In genomic region chr5:176535101-176535654, GRCh38 we compare ENCODE assay signal across 8 cellular contexts. TPM values are rescaled to one million over a fixed set of nuclear protein-coding genes. Genes with fewer than 3 reads are reported as not detected.
A peak's percentile ranks its signal among the peaks of the same experiment; 100 is the strongest.
DNase-seq lines count a peak whose midpoint lies in the region; ATAC-seq and TF ChIP-seq lines count a peak whose summit lies in the region.

No MANE protein-coding gene starts in this region.

- intact Hi-C loops in psoas muscle (cut with DNase I) (loop anchor here in 1 of 2 donors (5.0 kb wide), 1 partner anchor 88 kb away; the partner anchor contains the start of gene FAF2), sciatic nerve (cut with DNase I) (no loop called here)

- H3K4me3 ChIP-seq in BJ (ENCODE audit: low read depth, low read length) (peak overlapping the region; percentile 86), gastroesophageal sphincter (peak overlapping the region; percentile 61 to 93), psoas muscle (peak overlapping the region; percentile 77)

- H3K27ac ChIP-seq in gastroesophageal sphincter (peak overlapping the region; percentile 90 to 100 (median 97)), psoas muscle (peak overlapping the region; percentile 96)

- TF ChIP-seq CTCF in BJ (IDR thresholded peaks at IDR 0.05; ENCODE audit: insufficient read depth, low read depth, low read length): no peak
- TF ChIP-seq CTCF in gastroesophageal sphincter (IDR thresholded peaks at IDR 0.05): no peak
- no peak for TF ChIP-seq CTCF in psoas muscle (IDR thresholded peaks at IDR 0.05)

- peaks cover 13% of the 10 kb centered on the region for H3K36me3 ChIP-seq in BJ (ENCODE audit: control insufficient read depth, insufficient read depth, low read length)
- peaks cover 0 to 20% of the 10 kb centered on the region in 2 donors for H3K36me3 ChIP-seq in gastroesophageal sphincter
- peaks cover 3 to 17% of the 10 kb centered on the region in 2 donors for H3K36me3 ChIP-seq in psoas muscle (ENCODE audit: insufficient read depth in 1 of 2, low read depth in 1 of 2)

- ATAC-seq in gastroesophageal sphincter: no peak
- ATAC-seq in psoas muscle: no peak
- ATAC-seq in sciatic nerve: no peak
- no peak for ATAC-seq in GM21529 (IDR thresholded peaks at IDR 0.05; ENCODE audit: unreplicated experiment)

- WGBS in gastroesophageal sphincter (ENCODE audit: low coverage in 1 of 2), 2 donors: 36 to 41% methylated on average over 6 to 8 of the region's 10 CpGs
- WGBS in psoas muscle, 3 donors: 48 to 55% (median 48%) methylated on average over 10 of the region's 10 CpGs

- H3K9me3 ChIP-seq in gastroesophageal sphincter (no peaks in the 10 kb centered on the region), psoas muscle (no peaks in the 10 kb centered on the region)

- CTCF ChIA-PET in BJ (lab: Yijun Ruan, JAX): interaction anchor here (1.3 to 2.3 kb wide), 2 partner anchors 87 to 119 kb away, joined by 5 to 10 read pairs; partner anchors contain the start of genes CLTB and FAF2

- DNase-seq in BJ (ENCODE audit: low read depth) (no peak), HT-29 (ENCODE audit: low spot score) (peak; percentile 66), psoas muscle (no peak), sciatic nerve (ENCODE audit: low spot score) (no peak), COLO829 (ENCODE audit: low spot score) (no peak)
- DNase-seq in activated CD4-positive, alpha-beta T cell treated with anti-CD3 and anti-CD28 coated beads, Interleukin-2, amount 50 U/mL, for 1 hour: peak; percentile 25

- TF ChIP-seq POLR2A in gastroesophageal sphincter (IDR thresholded peaks at IDR 0.05): peak in 1 of 2 donors; percentile 21

- H3K4me1 ChIP-seq in gastroesophageal sphincter (peaks cover 0 to 78% (median 43%) of the 10 kb centered on the region in 3 donors), psoas muscle (peaks cover 35% of the 10 kb centered on the region)

- no peak for TF ChIP-seq EP300 in gastroesophageal sphincter (IDR thresholded peaks at IDR 0.05)

- H3K27me3 ChIP-seq in BJ (ENCODE audit: control insufficient read depth, insufficient read depth, low read length) (no peaks in the 10 kb centered on the region), gastroesophageal sphincter (no peaks in the 10 kb centered on the region), psoas muscle (ENCODE audit: insufficient read depth in 3 of 3, low read length in 2 of 3) (no peaks in the 10 kb centered on the region)

- POLR2A ChIA-PET in BJ (lab: Charles Lee): no interaction called here

RNA-seq across cellular contexts. Expression of gene RNF44, which starts 2.0 kb away (rescaled TPM):
- polyA plus RNA-seq in BJ (2011; rRNA removed) (3.1 and 6.0 TPM in 2 replicates), psoas muscle (10 to 100 TPM in 1 of 3 donors, 1 to 10 TPM in 2; 5.6 to 10.1 (median 8.3) TPM)
- polyA minus RNA-seq in BJ (2011; rRNA and poly(A)+ RNA removed): 3.2 and 3.4 TPM in 2 replicates
- total RNA-seq in HT-29 (2014; rRNA removed; shearing (Covaris generic)): 42.3 and 55.0 TPM in 2 replicates
- total RNA-seq in gastroesophageal sphincter (10 to 100 TPM in 3 of 4 donors, 1 to 10 TPM in 1; 8.9 to 15.9 (median 12.4) TPM), psoas muscle (10 to 100 TPM; 14.2 to 22.4 (median 16.5) TPM), sciatic nerve (44.7 TPM)

RNA-seq across cellular contexts. Expression of gene CDHR2, which starts 14.0 kb away (rescaled TPM):
- polyA plus RNA-seq in BJ (2011; rRNA removed) (not detected in 2 replicates), psoas muscle (under 1 TPM in 2 of 3 donors, not detected in 1; 0.03 to 0.16 TPM)
- polyA minus RNA-seq in BJ (2011; rRNA and poly(A)+ RNA removed): 0.05 TPM in 1 of 2 replicates, not detected in the other
- total RNA-seq in HT-29 (2014; rRNA removed; shearing (Covaris generic)): 0.16 and 0.20 TPM in 2 replicates
- total RNA-seq in gastroesophageal sphincter (under 1 TPM in 1 of 4 donors, not detected in 3; 0.15 TPM), psoas muscle (under 1 TPM in 2 of 4 donors, not detected in 2; 0.13 to 0.30 TPM), sciatic nerve (0.36 TPM)

Comparison
In these comparisons a context has a peak if more than half of its experiments do, and no peak if none do; other contexts are left out.
1. DNase-seq: peak in HT-29 (single experiment) and activated CD4-positive, alpha-beta T cell treated with anti-CD3 and anti-CD28 coated beads, Interleukin-2, amount 50 U/mL, for 1 hour (single experiment); none in BJ (single experiment), psoas muscle (0 of 2), sciatic nerve (single experiment) and COLO829 (single experiment).
2. Peak in every context shown above with its lines, with median percentiles within 50 percentile points of each other: H3K4me3 ChIP-seq.